In genomic region chr5:138077064-138077696, GRCh38 we compare ENCODE assay signal across 9 cellular contexts. TPM values are rescaled to one million over a fixed set of nuclear protein-coding genes. Genes with fewer than 3 reads are reported as not detected.
DNase-seq lines count a peak whose midpoint lies in the region; ATAC-seq and TF ChIP-seq lines count a peak whose summit lies in the region.
"Had no signal": no experiment of that assay in that cellular context is flagged by ENCODE, and none has a peak within 500 bp of the region (broad histone marks: within the 10 kb centered on the region; RNA-seq: fewer than 3 reads in every experiment).

No MANE protein-coding gene starts in this region.

- RAD21 ChIA-PET in HCT116 (lab: Charles Lee; ENCODE audit: low non-redundant PET in 1 of 2, low total read pairs in 2 of 2, uncharacterized antibody in 2 of 2, unreplicated experiment in 2 of 2): interaction anchor here (1.4 to 2.3 kb wide), 2 partner anchors 56 kb away, joined by 4 to 7 read pairs; no protein-coding TSS in a partner anchor

- H3K9ac ChIP-seq in HCT116 (ENCODE audit: low read length): no peak overlapping the region
- H3K9ac ChIP-seq in fibroblast of lung (ENCODE audit: insufficient read depth, low read length): no peak overlapping the region
- H3K9ac ChIP-seq in neuronal stem cell (ENCODE audit: low read depth, low read length, poor library complexity): no peak overlapping the region

- peak; percentile 90 for ATAC-seq in HCT116
- ATAC-seq in GM19452 (IDR thresholded peaks at IDR 0.05; ENCODE audit: unreplicated experiment): no peak

- no peak overlapping the region for H3K14ac ChIP-seq in neuronal stem cell (ENCODE audit: low read length)

- intact Hi-C loops in HCT116 (cut with micrococcal nuclease): loop anchor here (1.0 kb wide), 1 partner anchor 56 kb away; no protein-coding TSS in a partner anchor

- no peaks in the 10 kb centered on the region for H3K36me3 ChIP-seq in HCT116 (ENCODE audit: control insufficient read depth in 1 of 2, insufficient read depth in 2 of 2, low read length in 2 of 2)
- no peaks in the 10 kb centered on the region for H3K36me3 ChIP-seq in fibroblast of lung (ENCODE audit: control insufficient read depth, insufficient read depth, low read length)
- no peaks in the 10 kb centered on the region for H3K36me3 ChIP-seq in neuronal stem cell (replicated peaks in 1 of 2; ENCODE audit: control insufficient read depth in 2 of 2, insufficient read depth in 2 of 2, low read length in 2 of 2)

- no peaks in the 10 kb centered on the region for H3K36me3 Mint-ChIP-seq in type B pancreatic cell

- H3K4me3 ChIP-seq in HCT116 (replicated peaks in 1 of 2; ENCODE audit: low read depth in 1 of 2, low read length in 2 of 2): no peak overlapping the region
- H3K4me3 ChIP-seq in fibroblast of lung (replicated peaks in 1 of 4; ENCODE audit: control extremely low read depth in 1 of 4, insufficient read depth in 1 of 4, low read depth in 3 of 4, low read length in 4 of 4): no peak overlapping the region
- H3K4me3 ChIP-seq in neuronal stem cell (ENCODE audit: low read length in 2 of 2): no peak overlapping the region

- no peaks in the 10 kb centered on the region for H3K4me1 Mint-ChIP-seq in type B pancreatic cell (ENCODE audit: unreplicated experiment)

- no TSS peak for BruUV-seq in HCT116 (replicated peaks; lab: Mats Ljungman, UMichigan)

- H3K79me2 ChIP-seq in HCT116 (ENCODE audit: insufficient read depth, low read length) (no peaks in the 10 kb centered on the region), fibroblast of lung (ENCODE audit: control insufficient read depth, insufficient read depth, low read length) (no peaks in the 10 kb centered on the region)

- peak; percentile 71 for DNase-seq in CD1c-positive myeloid dendritic cell (ENCODE audit: extremely low spot score)
- peak; percentile 62 for DNase-seq in HCT116 (ENCODE audit: low read depth, low spot score)
- peak; percentile 46 for DNase-seq in NCI-H748 treated with DMSO at 0.1 percent for 48 hours (lab: John Stamatoyannopoulos, UW)
- DNase-seq in activated T-cell treated with anti-CD3 and anti-CD28 coated beads for 24 hours (ENCODE audit: low read depth): peak; percentile 27
- DNase-seq in fibroblast of lung (ENCODE audit: low read depth in 2 of 2): peak; percentile 47 to 73
- DNase-seq in neuronal stem cell (ENCODE audit: low spot score): peak; percentile 62
- DNase-seq in type B pancreatic cell (ENCODE audit: extremely low spot score, unreplicated experiment): no peak

- no peak overlapping the region for H3K23ac ChIP-seq in neuronal stem cell (ENCODE audit: low read depth, low read length, poor library complexity)

- H3K4me1 ChIP-seq in HCT116 (ENCODE audit: control insufficient read depth in 1 of 2, insufficient read depth in 2 of 2, low read length in 2 of 2) (no peaks in the 10 kb centered on the region), fibroblast of lung (ENCODE audit: control insufficient read depth, extremely low read depth, insufficient read depth, low read length) (no peaks in the 10 kb centered on the region), neuronal stem cell (ENCODE audit: control insufficient read depth in 2 of 2, insufficient read depth in 1 of 2, low read depth in 1 of 2, low read length in 2 of 2) (peaks cover 0 to 12% of the 10 kb centered on the region in 2 donors)

- H3K9me3 ChIP-seq in HCT116 (ENCODE audit: control insufficient read depth in 1 of 2, insufficient read depth in 1 of 2, low read depth in 1 of 2, low read length in 2 of 2) (no peaks in the 10 kb centered on the region), fibroblast of lung (ENCODE audit: control insufficient read depth, insufficient read depth, low read depth, low read length) (no peaks in the 10 kb centered on the region), neuronal stem cell (replicated peaks in 1 of 2; ENCODE audit: control insufficient read depth in 2 of 2, insufficient read depth in 1 of 2, low read depth in 1 of 2, low read length in 2 of 2) (no peaks in the 10 kb centered on the region)

- H3K9me3 Mint-ChIP-seq in type B pancreatic cell: no peaks in the 10 kb centered on the region

- H3K79me1 ChIP-seq in neuronal stem cell (ENCODE audit: low read depth, low read length): no peaks in the 10 kb centered on the region

- 100% methylated on average over 1 of the region's 5 CpGs; no CpG with 5 or more reads in 1 of the 2 donors for WGBS in neuronal stem cell (ENCODE audit: extremely low coverage in 2 of 2, insufficient read length in 2 of 2, insufficient replicate concordance in 1 of 2), 2 donors

- H3K27ac ChIP-seq in HCT116 (ENCODE audit: low read depth, low read length) (no peak overlapping the region), fibroblast of lung (ENCODE audit: insufficient read depth, low read length) (no peak overlapping the region), neuronal stem cell (replicated peaks; ENCODE audit: low read length) (peak overlapping the region; percentile 44)

- no peaks in the 10 kb centered on the region for H3K9me2 ChIP-seq in HCT116 (ENCODE audit: insufficient read depth)

- POLR2A ChIA-PET in HCT116 (lab: Charles Lee): interaction anchor here (1.1 to 2.4 kb wide), 2 partner anchors 42 to 56 kb away, joined by 3 to 7 read pairs; no protein-coding TSS in a partner anchor

- no peak overlapping the region for H3K27ac Mint-ChIP-seq in type B pancreatic cell

- no peak overlapping the region for H3K4me2 ChIP-seq in HCT116 (ENCODE audit: low read length)
- no peak overlapping the region for H3K4me2 ChIP-seq in fibroblast of lung (ENCODE audit: extremely low read depth, insufficient read depth, low read length)
- no peak overlapping the region for H3K4me2 ChIP-seq in neuronal stem cell (ENCODE audit: insufficient read depth, low read length, poor library complexity, severe bottlenecking)

- H4K91ac ChIP-seq in neuronal stem cell (ENCODE audit: low read depth, low read length, poor library complexity): no peak overlapping the region

- H3K27me3 Mint-ChIP-seq in type B pancreatic cell: no peaks in the 10 kb centered on the region

- no peak overlapping the region for H3K4ac ChIP-seq in neuronal stem cell (ENCODE audit: low read length)

- H2AFZ ChIP-seq in HCT116 (ENCODE audit: low read depth, low read length, poor library complexity, severe bottlenecking) (peak overlapping the region; percentile 90), fibroblast of lung (ENCODE audit: low read length) (no peak overlapping the region), neuronal stem cell (ENCODE audit: low read length) (peak overlapping the region; percentile 76)

- TF ChIP-seq POLR2A in HCT116 (IDR thresholded peaks at IDR 0.05; ENCODE audit: borderline replicate concordance, extremely low read depth, insufficient read depth, insufficient read length): no peak

- H3K4me3 Mint-ChIP-seq in type B pancreatic cell: no peak overlapping the region

- CTCF ChIA-PET in HCT116 (lab: Charles Lee): interaction anchor here (0.6 to 6.6 kb wide), 10 partner anchors 8 to 448 kb away, joined by 3 to 67 read pairs (median 6); no protein-coding TSS in a partner anchor

- H4K20me1 ChIP-seq in HCT116 (ENCODE audit: insufficient read depth) (no peaks in the 10 kb centered on the region), fibroblast of lung (ENCODE audit: control insufficient read depth, extremely low read depth, insufficient read depth, low read length) (no peaks in the 10 kb centered on the region)

- no peak overlapping the region for H3K18ac ChIP-seq in neuronal stem cell (ENCODE audit: low read length)

- H2BK120ac ChIP-seq in neuronal stem cell (ENCODE audit: low read depth, low read length): no peak overlapping the region

- no peak overlapping the region for H2BK5ac ChIP-seq in neuronal stem cell (ENCODE audit: low read length)

- H2AK5ac ChIP-seq in neuronal stem cell (ENCODE audit: low read depth, low read length): no peak overlapping the region

- TF ChIP-seq CTCF in HCT116 (IDR thresholded peaks at IDR 0.05 in 2 of 3, conservative IDR thresholded peaks at IDR 0.05 in 1 of 3; ENCODE audit: borderline replicate concordance in 1 of 3, insufficient read depth in 1 of 3, low read depth in 2 of 3, low read length in 2 of 3): peak; percentile 79 to 94 (median 86)
- peak; percentile 87 to 92 for TF ChIP-seq CTCF in fibroblast of lung (conservative IDR thresholded peaks at IDR 0.05 in 1 of 2, IDR thresholded peaks at IDR 0.05 in 1 of 2; ENCODE audit: low read depth in 1 of 2, low read length in 2 of 2)
- TF ChIP-seq CTCF in type B pancreatic cell (conservative IDR thresholded peaks at IDR 0.05): peak; percentile 95

- peak; percentile 96 for TF ChIP-seq RAD21 in HCT116 (IDR thresholded peaks at IDR 0.05; ENCODE audit: low read depth)

- no peak overlapping the region for H4K8ac ChIP-seq in neuronal stem cell (ENCODE audit: low read depth, low read length)

- H2BK15ac ChIP-seq in neuronal stem cell (ENCODE audit: low read length): no peak overlapping the region

- no peak overlapping the region for H2BK12ac ChIP-seq in neuronal stem cell (ENCODE audit: low read length)

- H3K27me3 ChIP-seq in HCT116 (ENCODE audit: insufficient read depth, low read length) (no peaks in the 10 kb centered on the region), fibroblast of lung (ENCODE audit: control insufficient read depth, insufficient read depth, low read length) (no peaks in the 10 kb centered on the region), neuronal stem cell (ENCODE audit: control insufficient read depth in 3 of 3, insufficient read depth in 3 of 3, low read depth in 1 of 3, low read length in 3 of 3) (peaks cover 0 to 11% (median 0%) of the 10 kb centered on the region in 3 experiments)

TF ChIP-seq in HCT116, 20 proteins besides CTCF, POLR2A, EP300 and RAD21 (continues in another document):
- peak; percentile 63 for TF ChIP-seq SRF (IDR thresholded peaks at IDR 0.05; ENCODE audit: low read depth)

RNA-seq across cellular contexts. Expression of gene WNT8A, which starts 6.7 kb away (rescaled TPM):
- total RNA-seq in HCT116 (2021; ENCODE audit: unreplicated experiment) (not detected), fibroblast of lung (not detected in 2 replicates), type B pancreatic cell (ENCODE audit: low replicate concordance) (not detected in 2 replicates)
- polyA plus RNA-seq in HCT116 (2012): not detected in 2 replicates
- polyA plus RNA-seq in fibroblast of lung: not detected in 2 replicates
- polyA plus RNA-seq in fibroblast of lung (2012): not detected in 2 replicates
- polyA minus RNA-seq in fibroblast of lung (ENCODE audit: low replicate concordance): not detected in 2 replicates
- polyA plus RNA-seq in neuronal stem cell (2013, experiment 1 of 2): 0.20 TPM
- 0.22 TPM for polyA plus RNA-seq in neuronal stem cell (2013, experiment 2 of 2)
- total RNA-seq: subcutaneous adipose tissue had no signal

RNA-seq across cellular contexts. Expression of gene FAM13B, which starts 44.3 kb away (rescaled TPM):
- total RNA-seq in HCT116 (2021; ENCODE audit: unreplicated experiment): 13.6 TPM
- polyA plus RNA-seq in HCT116 (2012): 2.4 and 2.7 TPM in 2 replicates
- total RNA-seq in fibroblast of lung: 19.8 and 25.1 TPM in 2 replicates
- 19.2 and 20.7 TPM in 2 replicates for polyA plus RNA-seq in fibroblast of lung
- 12.4 and 13.2 TPM in 2 replicates for polyA plus RNA-seq in fibroblast of lung (2012)
- polyA minus RNA-seq in fibroblast of lung (ENCODE audit: low replicate concordance): 4.6 and 9.1 TPM in 2 replicates
- polyA plus RNA-seq in neuronal stem cell (2013, experiment 1 of 2): 9.4 TPM
- 9.3 TPM for polyA plus RNA-seq in neuronal stem cell (2013, experiment 2 of 2)
- 39.6 and 40.3 TPM in 2 replicates for total RNA-seq in type B pancreatic cell (ENCODE audit: low replicate concordance)
